8 cellular contexts compared by ENCODE assay signal in the genomic region with DNA sequence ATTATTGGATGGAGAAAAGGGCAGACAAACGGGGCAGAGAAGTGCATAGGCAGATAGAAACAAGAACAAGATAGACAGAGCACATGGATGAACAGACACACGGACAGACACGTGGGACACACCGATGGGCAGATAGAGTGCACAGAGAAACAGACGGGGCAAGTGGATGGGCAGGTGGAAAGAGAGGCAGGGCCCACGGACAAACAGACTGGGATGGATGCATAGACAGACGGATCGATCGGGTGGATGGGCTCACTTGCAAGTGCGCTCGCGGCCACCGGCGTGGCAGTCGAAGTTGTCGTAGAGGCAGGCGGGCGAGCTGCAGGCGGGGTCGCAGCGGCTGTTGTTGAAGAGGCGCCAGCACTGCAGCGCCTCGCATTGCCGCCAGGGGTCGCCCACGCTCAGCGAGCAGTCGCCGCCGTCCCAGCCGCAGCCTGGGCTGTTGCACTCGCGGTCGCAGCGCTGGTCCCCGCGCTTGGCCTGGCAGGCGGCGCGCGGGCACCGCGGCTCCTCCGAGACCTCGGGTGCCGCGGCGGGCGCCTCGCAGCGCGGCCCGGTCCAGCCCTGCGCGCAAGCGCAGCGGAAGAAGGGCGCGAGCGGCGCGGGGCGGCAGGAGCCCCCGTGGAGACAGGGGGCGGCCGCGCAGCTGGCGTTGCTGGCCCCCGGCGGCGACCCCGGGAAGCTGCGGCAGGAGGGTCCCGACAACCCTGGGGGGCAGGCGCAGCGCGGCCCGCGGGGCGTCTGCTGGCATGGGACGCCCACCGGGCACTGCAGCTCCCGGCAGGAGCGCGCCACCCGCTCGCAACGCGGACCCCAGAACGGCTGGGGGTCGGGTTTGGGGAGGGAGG. TPM values are rescaled to one million over a fixed set of nuclear protein-coding genes. Genes with fewer than 3 reads are reported as not detected.
DNase-seq lines count a peak whose midpoint lies in the region; ATAC-seq and TF ChIP-seq lines count a peak whose summit lies in the region.

No MANE protein-coding gene starts in this region.

- peaks cover 8% of the 10 kb centered on the region for H3K27me3 Mint-ChIP-seq in activated T-helper 2 cell treated with anti-CD3 and anti-CD28 coated beads, Interferon-gamma antibody, Interleukin-2, Interleukin-4, amounts not matched to agents 10 μg/mL and 5 μg/mL and 100 μg/mL, durations not matched to agents 14 hours and 24 hours and 36 hours (ENCODE audit: low read depth)

- H3K27ac ChIP-seq in substantia nigra (ENCODE audit: low read depth, low read length, poor library complexity, severe bottlenecking), result no peak overlapping the region

- TF ChIP-seq CTCF in GM12875 (IDR thresholded peaks at IDR 0.05; ENCODE audit: borderline replicate concordance, insufficient read depth, low read depth, low read length), result peak; percentile 96
- TF ChIP-seq CTCF in foreskin fibroblast (IDR thresholded peaks at IDR 0.05; ENCODE audit: low read depth, low read length), result peak; percentile 70

- ATAC-seq in HG02981 (IDR thresholded peaks at IDR 0.05; ENCODE audit: unreplicated experiment), result no peak

- DNase-seq in Jurkat, Clone E6-1 (ENCODE audit: low read depth, low spot score), result peak; percentile 64
- DNase-seq in RPMI7951 (ENCODE audit: low read depth) (peak; percentile 76), foreskin fibroblast (peak; percentile 59 to 89), non-pigmented ciliary epithelial cell (ENCODE audit: low read depth) (peak; percentile 14), substantia nigra (lab: John Stamatoyannopoulos, UW) (peak in 43 of 49 donors; percentile 5 to 83 (median 56))
- DNase-seq in activated T-helper 2 cell treated with anti-CD3 and anti-CD28 coated beads, Interferon-gamma antibody, Interleukin-2, Interleukin-4, amounts not matched to agents 10 μg/mL and 5 μg/mL and 100 μg/mL, durations not matched to agents 14 hours and 24 hours and 36 hours (ENCODE audit: low spot score), result peak; percentile 73

- H3K4me3 Mint-ChIP-seq in activated T-helper 2 cell treated with anti-CD3 and anti-CD28 coated beads, Interferon-gamma antibody, Interleukin-2, Interleukin-4, amounts not matched to agents 10 μg/mL and 5 μg/mL and 100 μg/mL, durations not matched to agents 14 hours and 24 hours and 36 hours (ENCODE audit: low read depth), result peak overlapping the region; percentile 2

- no peak overlapping the region for H3K4me3 ChIP-seq in GM12875 (ENCODE audit: low read depth, low read length)
- H3K4me3 ChIP-seq in Jurkat, Clone E6-1 (ENCODE audit: low read length), result 0 out of 2 replicates have a peak overlapping the region, but pooled peaks have one; percentile 13
- no peak overlapping the region for H3K4me3 ChIP-seq in foreskin fibroblast (ENCODE audit: low read depth in 1 of 2, low read length in 2 of 2)

- H3K36me3 Mint-ChIP-seq in activated T-helper 2 cell treated with anti-CD3 and anti-CD28 coated beads, Interferon-gamma antibody, Interleukin-2, Interleukin-4, amounts not matched to agents 10 μg/mL and 5 μg/mL and 100 μg/mL, durations not matched to agents 14 hours and 24 hours and 36 hours (ENCODE audit: low read depth), result no peaks in the 10 kb centered on the region

- H3K9me3 Mint-ChIP-seq in activated T-helper 2 cell treated with anti-CD3 and anti-CD28 coated beads, Interferon-gamma antibody, Interleukin-2, Interleukin-4, amounts not matched to agents 10 μg/mL and 5 μg/mL and 100 μg/mL, durations not matched to agents 14 hours and 24 hours and 36 hours, result no peaks in the 10 kb centered on the region

- H3K4me1 Mint-ChIP-seq in activated T-helper 2 cell treated with anti-CD3 and anti-CD28 coated beads, Interferon-gamma antibody, Interleukin-2, Interleukin-4, amounts not matched to agents 10 μg/mL and 5 μg/mL and 100 μg/mL, durations not matched to agents 14 hours and 24 hours and 36 hours (ENCODE audit: low read depth), result peaks cover 4% of the 10 kb centered on the region

- intact Hi-C loops in activated T-helper 2 cell treated with anti-CD3 and anti-CD28 coated beads, Interferon-gamma antibody, Interleukin-2, Interleukin-4, amounts not matched to agents 10 μg/mL and 5 μg/mL and 100 μg/mL, durations not matched to agents 14 hours and 24 hours and 36 hours (cut with micrococcal nuclease), result loop anchor here (1.0 kb wide), 2 partner anchors 242 to 379 kb away; no protein-coding TSS in a partner anchor

- H3K27ac Mint-ChIP-seq in activated T-helper 2 cell treated with anti-CD3 and anti-CD28 coated beads, Interferon-gamma antibody, Interleukin-2, Interleukin-4, amounts not matched to agents 10 μg/mL and 5 μg/mL and 100 μg/mL, durations not matched to agents 14 hours and 24 hours and 36 hours, result no peak overlapping the region

RNA-seq across cellular contexts. Expression of a gene that starts 23.3 kb away (rescaled TPM):
- 18.3 TPM for polyA plus RNA-seq in Jurkat, Clone E6-1 (2012; ENCODE audit: insufficient read depth, insufficient read length)
- total RNA-seq in RPMI7951 (2014; rRNA removed; shearing (Covaris generic)), result 0.60 and 0.68 TPM in 2 replicates
- not detected in 2 replicates for total RNA-seq in activated T-helper 2 cell treated with anti-CD3 and anti-CD28 coated beads, Interferon-gamma antibody, Interleukin-2, Interleukin-4, amounts not matched to agents 10 μg/mL and 5 μg/mL and 100 μg/mL, durations not matched to agents 14 hours and 24 hours and 36 hours

RNA-seq across cellular contexts. Expression of a gene that starts 54.8 kb away (rescaled TPM):
- polyA plus RNA-seq in Jurkat, Clone E6-1 (2012; ENCODE audit: insufficient read depth, insufficient read length), result 0.49 TPM
- total RNA-seq in RPMI7951 (2014; rRNA removed; shearing (Covaris generic)), result not detected in 2 replicates
- total RNA-seq in activated T-helper 2 cell treated with anti-CD3 and anti-CD28 coated beads, Interferon-gamma antibody, Interleukin-2, Interleukin-4, amounts not matched to agents 10 μg/mL and 5 μg/mL and 100 μg/mL, durations not matched to agents 14 hours and 24 hours and 36 hours, result 0.16 TPM in 1 of 2 replicates, not detected in the other

Comparison
In these comparisons a context has a peak if more than half of its experiments do, and no peak if none do; other contexts are left out.
1. DNase-seq: peak in every context shown above with its lines; median percentile 76 in RPMI7951; 74 in foreskin fibroblast; 73 in activated T-helper 2 cell treated with anti-CD3 and anti-CD28 coated beads, Interferon-gamma antibody, Interleukin-2, Interleukin-4, amounts not matched to agents 10 μg/mL and 5 μg/mL and 100 μg/mL, durations not matched to agents 14 hours and 24 hours and 36 hours; 64 in Jurkat, Clone E6-1; 56 in substantia nigra; 14 in non-pigmented ciliary epithelial cell.